11 cellular contexts compared by ENCODE assay signal in the genomic region with DNA sequence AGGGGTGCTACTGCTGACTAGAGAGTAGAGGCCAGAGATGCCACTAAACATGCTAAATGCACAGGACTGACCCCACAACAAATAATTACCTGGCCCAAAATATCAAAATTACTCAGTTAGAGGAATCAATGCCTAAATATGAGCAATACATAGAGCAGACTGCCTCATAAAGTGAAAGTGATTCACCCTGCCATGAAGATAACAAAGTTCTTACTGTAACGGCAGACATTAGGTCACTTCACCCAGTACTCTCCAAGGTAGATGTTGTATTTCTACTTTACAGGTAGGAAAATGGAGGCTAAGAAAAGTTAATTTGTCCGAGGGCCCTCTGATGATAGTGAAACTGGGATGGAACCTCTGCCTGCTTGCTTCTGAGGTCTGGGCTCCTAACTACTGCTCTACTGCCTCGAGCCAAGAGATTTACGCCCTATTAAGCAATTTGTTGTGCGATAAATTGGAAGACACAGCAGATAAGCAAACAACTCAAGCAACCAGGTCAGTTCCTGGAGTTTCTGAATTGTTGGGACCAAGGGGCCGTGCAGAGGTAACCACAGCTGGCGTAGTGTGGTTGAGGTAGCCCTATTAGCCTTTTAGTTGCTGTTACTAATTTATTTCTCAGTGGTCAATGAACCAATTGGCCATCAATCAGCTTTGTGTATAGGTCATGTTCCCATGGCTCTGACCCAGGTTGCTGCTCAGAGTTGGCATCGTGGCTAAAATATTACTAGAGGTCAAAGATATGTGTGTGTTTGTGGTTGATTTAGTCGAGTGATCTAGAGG. TPM values are rescaled to one million over a fixed set of nuclear protein-coding genes. Genes with fewer than 3 reads are reported as not detected.
DNase-seq lines count a peak whose midpoint lies in the region; ATAC-seq and TF ChIP-seq lines count a peak whose summit lies in the region.
"Had no signal": no experiment of that assay in that cellular context is flagged by ENCODE, and none has a peak within 500 bp of the region (broad histone marks: within the 10 kb centered on the region; RNA-seq: fewer than 3 reads in every experiment).

No MANE protein-coding gene starts in this region.

- no peaks in the 10 kb centered on the region for H3K27me3 Mint-ChIP-seq in Calu3 (ENCODE audit: unreplicated experiment)

- TF ChIP-seq CTCF in fibroblast of mammary gland (conservative IDR thresholded peaks at IDR 0.05; ENCODE audit: control insufficient read depth, insufficient read depth, low read depth, low read length) (no peak), Calu3 (IDR thresholded peaks at IDR 0.05; ENCODE audit: unreplicated experiment) (no peak), testis (IDR thresholded peaks at IDR 0.05) (no peak)

- H3K79me2 ChIP-seq in ACC112 (ENCODE audit: control insufficient read depth, insufficient read depth, low read length, unreplicated experiment), result peaks cover 54% of the 10 kb centered on the region

- peak; percentile 39 for ATAC-seq in GM19467 (IDR thresholded peaks at IDR 0.05; ENCODE audit: unreplicated experiment)

- H2AFZ ChIP-seq in ACC112 (ENCODE audit: low read length, unreplicated experiment), result peak overlapping the region; percentile 17

- H3K27ac ChIP-seq in ACC112 (ENCODE audit: low read depth, low read length) (peak overlapping the region; percentile 90), testis (no peak overlapping the region)

- no peak overlapping the region for H3K4me3 Mint-ChIP-seq in Calu3 (ENCODE audit: low read depth, unreplicated experiment)
- H3K4me3 Mint-ChIP-seq: T-helper 1 cell treated with Interleukin-12 subunit alpha and Interleukin-12 subunit beta and Interleukin-4 antibody, amounts not matched to agents 30 μg/mL and 1 μg/mL, for 36 hours had no signal

- H3K36me3 Mint-ChIP-seq in Calu3 (ENCODE audit: insufficient read depth, unreplicated experiment), result peaks cover 5% of the 10 kb centered on the region

- H3K36me3 ChIP-seq in ACC112 (ENCODE audit: insufficient read depth, low read length), result peaks cover 21% of the 10 kb centered on the region
- no peaks in the 10 kb centered on the region for H3K36me3 ChIP-seq in testis (ENCODE audit: low read depth, missing control alignments)

- H3K4me1 ChIP-seq in ACC112 (ENCODE audit: control insufficient read depth, insufficient read depth, low read length, unreplicated experiment), result peaks cover 71% of the 10 kb centered on the region
- no peaks in the 10 kb centered on the region for H3K4me1 ChIP-seq in testis

- no TSS peak for BruUV-seq in Calu3 (replicated peaks; lab: Mats Ljungman, UMichigan)

- H3K4me3 ChIP-seq in ACC112 (ENCODE audit: low read depth, low read length), result peak overlapping the region; percentile 53; the same call in 1 of the 2 replicates
- H3K4me3 ChIP-seq in fibroblast of mammary gland (ENCODE audit: control insufficient read depth, low read depth, low read length), result no peak overlapping the region
- H3K4me3 ChIP-seq in testis, result no peak overlapping the region

- CTCF ChIA-PET in Calu3 (lab: Charles Lee), result no interaction called here

- H3K27ac Mint-ChIP-seq in Calu3 (ENCODE audit: unreplicated experiment), result no peak overlapping the region
- H3K27ac Mint-ChIP-seq: T-helper 1 cell treated with Interleukin-12 subunit alpha and Interleukin-12 subunit beta and Interleukin-4 antibody, amounts not matched to agents 30 μg/mL and 1 μg/mL, for 36 hours had no signal

- intact Hi-C loops in Calu3 (cut with micrococcal nuclease; ENCODE audit: unreplicated experiment), result no loop called here
- intact Hi-C loops in testis (cut with DNase I; ENCODE audit: low total_unique reads), result no loop called here

- WGBS in testis, 2 donors, result 62 to 64% methylated on average over 9 of the region's 9 CpGs

- H3K27me3 ChIP-seq in ACC112 (ENCODE audit: insufficient read depth, low read length) (no peaks in the 10 kb centered on the region), testis (no peaks in the 10 kb centered on the region)

- DNase-seq in HK-2 (ENCODE audit: unreplicated experiment) (peak; percentile 74), fibroblast of mammary gland (ENCODE audit: low read depth) (peak; percentile 15), Calu3 (no peak), AML-193 (lab: John Stamatoyannopoulos, UW) (no peak), testis (no peak), iPS-NIHi11 (ENCODE audit: low spot score) (no peak)
- DNase-seq: C1 segment of cervical spinal cord, NCI-H446 had no signal

- H3K4me1 Mint-ChIP-seq in Calu3 (ENCODE audit: low read depth, unreplicated experiment), result peaks cover 31% of the 10 kb centered on the region

- no peaks in the 10 kb centered on the region for H3K9me3 Mint-ChIP-seq in Calu3 (ENCODE audit: low read depth, unreplicated experiment)
- H3K9me3 Mint-ChIP-seq: T-helper 1 cell treated with Interleukin-12 subunit alpha and Interleukin-12 subunit beta and Interleukin-4 antibody, amounts not matched to agents 30 μg/mL and 1 μg/mL, for 36 hours had no signal

- no peaks in the 10 kb centered on the region for H3K9me3 ChIP-seq in testis

- no peak for TF ChIP-seq POLR2A in testis (IDR thresholded peaks at IDR 0.05)

RNA-seq across cellular contexts. Expression of a gene that starts 4.8 kb away (rescaled TPM):
- total RNA-seq in Calu3 (2022), result 16.6 and 46.8 TPM in 2 replicates
- total RNA-seq in testis, result 1 to 10 TPM; 2.3 to 2.4 TPM
- 16.5 TPM for polyA plus RNA-seq in testis (ENCODE audit: insufficient read depth, low read depth, low replicate concordance)

RNA-seq across cellular contexts. Expression of a gene that starts 43.0 kb away (rescaled TPM):
- total RNA-seq in Calu3 (2022) (1.3 and 2.1 TPM in 2 replicates), testis (1 to 10 TPM; 4.6 to 7.2 TPM)
- polyA plus RNA-seq in testis (ENCODE audit: insufficient read depth, low read depth, low replicate concordance), result 16.1 TPM

Comparison
In these comparisons a context has a peak if more than half of its experiments do, and no peak if none do; other contexts are left out.
1. DNase-seq: peak in HK-2 (single experiment) and fibroblast of mammary gland (single experiment); none in Calu3 (single experiment), AML-193 (0 of 2), testis (single experiment) and iPS-NIHi11 (single experiment).